In the genomic region with DNA sequence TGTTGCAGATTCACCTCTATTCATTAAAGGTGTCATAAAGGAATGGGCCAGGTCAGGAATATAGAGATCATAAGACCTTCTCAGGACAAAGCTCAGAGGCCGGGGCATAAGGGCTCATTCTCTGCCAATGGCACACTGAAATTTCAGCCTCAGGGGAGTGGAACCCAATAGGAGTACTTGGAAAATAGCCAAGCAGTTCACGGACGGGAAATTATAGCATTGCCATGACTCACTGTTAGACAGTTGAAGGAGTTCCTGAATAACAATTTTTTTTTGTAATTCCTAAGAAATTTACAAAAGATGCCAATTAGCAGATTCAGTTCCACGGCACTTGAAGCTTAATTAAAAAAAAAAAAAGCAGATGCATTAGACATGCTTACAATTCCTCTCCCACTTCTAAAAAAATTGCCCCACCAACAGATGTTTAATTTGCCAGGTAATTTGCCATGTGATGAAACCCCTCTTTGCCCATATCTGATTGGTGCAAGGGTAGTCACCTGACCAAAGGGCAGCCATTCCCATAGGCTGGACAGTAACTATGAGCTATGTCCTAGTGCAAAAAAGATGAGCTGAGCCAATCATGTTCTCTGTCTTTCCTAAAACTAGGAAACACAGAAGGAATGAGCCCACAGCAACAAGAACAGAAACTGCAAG, we compare ENCODE assay signal across 9 cellular contexts. TPM values are rescaled to one million over a fixed set of nuclear protein-coding genes. Genes with fewer than 3 reads are reported as not detected.
DNase-seq lines count a peak whose midpoint lies in the region; ATAC-seq, FAIRE-seq and TF ChIP-seq lines count a peak whose summit lies in the region.
"Had no signal": no experiment of that assay in that cellular context is flagged by ENCODE, and none has a peak within 500 bp of the region (broad histone marks: within the 10 kb centered on the region; RNA-seq: fewer than 3 reads in every experiment).

No MANE protein-coding gene starts in this region.

- H3K4me1 ChIP-seq in foreskin keratinocyte = peaks cover 44% of the 10 kb centered on the region

- no peak for FAIRE-seq in urothelium cell line (lab: Jason Lieb, UNC)

- no peak overlapping the region for H3K27ac Mint-ChIP-seq in stimulated activated naive CD8-positive, alpha-beta T cell treated with anti-CD3 and anti-CD28 coated beads, Interleukin-15, amount 100 ng/mL, for 72 hours

- H3K27me3 ChIP-seq in foreskin keratinocyte = no peaks in the 10 kb centered on the region

- H3K9me3 Mint-ChIP-seq in stimulated activated naive CD8-positive, alpha-beta T cell treated with anti-CD3 and anti-CD28 coated beads, Interleukin-15, amount 100 ng/mL, for 72 hours = no peaks in the 10 kb centered on the region
- no peaks in the 10 kb centered on the region for H3K9me3 Mint-ChIP-seq in activated T-cell treated with anti-CD3 and anti-CD28 coated beads, Interleukin-2, amount 50 U/mL, for 4 hours

- in situ Hi-C loops in SK-MEL-5 (cut with HindIII; ENCODE audit: low pct_unique_long_range_greater_than_20kb, low sequenced_read_pairs) = no loop called here

- no peak overlapping the region for H3K4me3 Mint-ChIP-seq in stimulated activated naive CD8-positive, alpha-beta T cell treated with anti-CD3 and anti-CD28 coated beads, Interleukin-15, amount 100 ng/mL, for 72 hours
- H3K4me3 Mint-ChIP-seq in activated T-cell treated with anti-CD3 and anti-CD28 coated beads, Interleukin-2, amount 50 U/mL, for 4 hours = no peak overlapping the region

- peak overlapping the region; percentile 70 for H3K27ac ChIP-seq in foreskin keratinocyte

- H3K27me3 Mint-ChIP-seq in stimulated activated naive CD8-positive, alpha-beta T cell treated with anti-CD3 and anti-CD28 coated beads, Interleukin-15, amount 100 ng/mL, for 72 hours = peaks cover 18% of the 10 kb centered on the region
- peaks cover 17% of the 10 kb centered on the region for H3K27me3 Mint-ChIP-seq in activated T-cell treated with anti-CD3 and anti-CD28 coated beads, Interleukin-2, amount 50 U/mL, for 4 hours (ENCODE audit: low read depth)

- ATAC-seq in foreskin keratinocyte = peak; percentile 68
- ATAC-seq in stimulated activated naive CD8-positive, alpha-beta T cell treated with anti-CD3 and anti-CD28 coated beads, Interleukin-15, amount 100 ng/mL, for 72 hours = no peak
- no peak for ATAC-seq in activated T-cell treated with anti-CD3 and anti-CD28 coated beads, Interleukin-2, amount 50 U/mL, for 4 hours
- ATAC-seq: activated CD4-positive, CD25-positive, alpha-beta regulatory T cell treated with anti-CD3 and anti-CD28 coated beads, Interleukin-2, amount 50 U/mL, for 24 hours had no signal

- H3K4me1 Mint-ChIP-seq in stimulated activated naive CD8-positive, alpha-beta T cell treated with anti-CD3 and anti-CD28 coated beads, Interleukin-15, amount 100 ng/mL, for 72 hours = no peaks in the 10 kb centered on the region
- H3K4me1 Mint-ChIP-seq in activated T-cell treated with anti-CD3 and anti-CD28 coated beads, Interleukin-2, amount 50 U/mL, for 4 hours (ENCODE audit: low read depth) = no peaks in the 10 kb centered on the region

- no peak for TF ChIP-seq CTCF in foreskin keratinocyte (conservative IDR thresholded peaks at IDR 0.05)

- peaks cover 6% of the 10 kb centered on the region for H3K36me3 Mint-ChIP-seq in activated T-cell treated with anti-CD3 and anti-CD28 coated beads, Interleukin-2, amount 50 U/mL, for 4 hours (ENCODE audit: insufficient read depth)

- DNase-seq in SHP77 (lab: John Stamatoyannopoulos, UW) (peak; percentile 12 to 23), SHP77 treated with DMSO at 0.1 percent for 48 hours (lab: John Stamatoyannopoulos, UW) (no peak), SK-MEL-5 (ENCODE audit: low read depth, low spot score) (peak; percentile 61), foreskin keratinocyte (peak; percentile 83 to 92), urothelium cell line (ENCODE audit: low spot score) (peak; percentile 68), inferior parietal cortex (ENCODE audit: extremely low spot score) (no peak)
- DNase-seq in stimulated activated naive CD8-positive, alpha-beta T cell treated with anti-CD3 and anti-CD28 coated beads, Interleukin-15, amount 100 ng/mL, for 72 hours = no peak
- DNase-seq in activated T-cell treated with anti-CD3 and anti-CD28 coated beads, Interleukin-2, amount 50 U/mL, for 4 hours = no peak

RNA-seq across cellular contexts. Expression of a gene that starts 58.6 kb away (rescaled TPM):
- total RNA-seq in SK-MEL-5 (2014; rRNA removed; shearing (Covaris generic)) = 19.0 and 25.6 TPM in 2 replicates
- polyA plus RNA-seq in SK-MEL-5 (2015; cell fraction: cytosol; rRNA removed) = 15.0 and 15.1 TPM in 2 replicates
- 22.4 and 28.3 TPM in 2 replicates for polyA plus RNA-seq in SK-MEL-5 (2015; cell fraction: nucleus; rRNA removed)
- total RNA-seq in foreskin keratinocyte = 10.3 and 10.8 TPM in 2 replicates
- 6.3 and 7.6 TPM in 2 replicates for polyA plus RNA-seq in foreskin keratinocyte
- total RNA-seq in activated T-cell treated with anti-CD3 and anti-CD28 coated beads, Interleukin-2, amount 50 U/mL, for 4 hours = 10 to 100 TPM; 11.6 to 14.1 (median 13.3) TPM

RNA-seq across cellular contexts. Expression of a gene that starts 58.7 kb away (rescaled TPM):
- 122 and 134 TPM in 2 replicates for total RNA-seq in SK-MEL-5 (2014; rRNA removed; shearing (Covaris generic))
- 84.6 and 103 TPM in 2 replicates for polyA plus RNA-seq in SK-MEL-5 (2015; cell fraction: cytosol; rRNA removed)
- polyA plus RNA-seq in SK-MEL-5 (2015; cell fraction: nucleus; rRNA removed) = 52.5 and 59.2 TPM in 2 replicates
- total RNA-seq in foreskin keratinocyte = 77.0 and 77.9 TPM in 2 replicates
- polyA plus RNA-seq in foreskin keratinocyte = 45.1 and 51.7 TPM in 2 replicates
- total RNA-seq in activated T-cell treated with anti-CD3 and anti-CD28 coated beads, Interleukin-2, amount 50 U/mL, for 4 hours = 100 to 1,000 TPM in 1 of 3 donors, 10 to 100 TPM in 2; 83.4 to 107 (median 88.1) TPM

Comparison
In these comparisons a context has a peak if more than half of its experiments do, and no peak if none do; other contexts are left out.
1. DNase-seq: peak in SHP77 (2 of 2), SK-MEL-5 (single experiment), foreskin keratinocyte (2 of 2) and urothelium cell line (single experiment); none in SHP77 treated with DMSO at 0.1 percent for 48 hours (single experiment), inferior parietal cortex (single experiment), stimulated activated naive CD8-positive, alpha-beta T cell treated with anti-CD3 and anti-CD28 coated beads, Interleukin-15, amount 100 ng/mL, for 72 hours (0 of 2) and activated T-cell treated with anti-CD3 and anti-CD28 coated beads, Interleukin-2, amount 50 U/mL, for 4 hours (single experiment).